Comparison of ENCODE assay signal across 11 cellular contexts in genomic region chr2:105809099-105809473, GRCh38.
DNase-seq lines count a peak whose midpoint lies in the region; ATAC-seq, FAIRE-seq and TF ChIP-seq lines count a peak whose summit lies in the region.
"Had no signal": no experiment of that assay in that cellular context is flagged by ENCODE, and none has a peak within 500 bp of the region (broad histone marks: within the 10 kb centered on the region; RNA-seq: fewer than 3 reads in every experiment).

No MANE protein-coding gene starts in this region.

- H3K27me3 ChIP-seq in neuronal stem cell (ENCODE audit: control insufficient read depth in 3 of 3, insufficient read depth in 3 of 3, low read depth in 1 of 3, low read length in 3 of 3), result no peaks in the 10 kb centered on the region

- no peak overlapping the region for H4K8ac ChIP-seq in neuronal stem cell (ENCODE audit: low read depth, low read length)

- H2AFZ ChIP-seq in neuronal stem cell (ENCODE audit: low read length), result no peak overlapping the region

- WGBS in neuronal stem cell (ENCODE audit: extremely low coverage in 2 of 2, insufficient read length in 2 of 2, insufficient replicate concordance in 1 of 2), 2 donors, result no CpG with 5 or more reads among the region's 4 CpGs

- ATAC-seq in GM21825 (IDR thresholded peaks at IDR 0.05; ENCODE audit: unreplicated experiment), result peak; percentile 33
- peak; percentile 76 for ATAC-seq in activated B cell treated with CpG ODN at 0.5 μM for 24 hours (ENCODE audit: low read depth)
- ATAC-seq in memory B cell (ENCODE audit: low read depth), result peak; percentile 78

- H2BK15ac ChIP-seq in neuronal stem cell (ENCODE audit: low read length), result no peak overlapping the region

- no peak overlapping the region for H2BK12ac ChIP-seq in neuronal stem cell (ENCODE audit: low read length)

- H3K4ac ChIP-seq in neuronal stem cell (ENCODE audit: low read length), result no peak overlapping the region

- H3K27ac Mint-ChIP-seq in activated B cell treated with CpG ODN at 0.5 μM for 24 hours (peak overlapping the region; percentile 57), memory B cell (peak overlapping the region; percentile 75)

- H3K4me3 Mint-ChIP-seq in activated B cell treated with CpG ODN at 0.5 μM for 24 hours, result peak overlapping the region; percentile 9
- no peak overlapping the region for H3K4me3 Mint-ChIP-seq in memory B cell

- no peak overlapping the region for H2BK120ac ChIP-seq in neuronal stem cell (ENCODE audit: low read depth, low read length)

- DNase-seq in GM18507 (ENCODE audit: extremely low spot score, insufficient read length, low read depth), result no peak
- DNase-seq in activated B cell treated with CpG ODN at 0.5 μM for 24 hours, result no peak
- no peak for DNase-seq in memory B cell (ENCODE audit: low spot score in 2 of 2)
- DNase-seq in iPS-NIHi7 (ENCODE audit: extremely low spot score), result no peak
- no peak for DNase-seq in nucleus accumbens (lab: John Stamatoyannopoulos, UW)
- no peak for DNase-seq in caudate nucleus (lab: John Stamatoyannopoulos, UW)
- no peak for DNase-seq in neuronal stem cell (ENCODE audit: low spot score)
- DNase-seq: DMS153, NCI-H82 had no signal

- H4K91ac ChIP-seq in neuronal stem cell (ENCODE audit: low read depth, low read length, poor library complexity), result no peak overlapping the region

- H3K27me3 Mint-ChIP-seq in activated B cell treated with CpG ODN at 0.5 μM for 24 hours, result no peaks in the 10 kb centered on the region
- H3K27me3 Mint-ChIP-seq in memory B cell, result no peaks in the 10 kb centered on the region

- H3K23ac ChIP-seq in neuronal stem cell (ENCODE audit: low read depth, low read length, poor library complexity), result no peak overlapping the region

- peaks cover 0 to 12% of the 10 kb centered on the region in 2 donors for H3K36me3 ChIP-seq in neuronal stem cell (replicated peaks in 1 of 2; ENCODE audit: control insufficient read depth in 2 of 2, insufficient read depth in 2 of 2, low read length in 2 of 2)

- H3K9me3 Mint-ChIP-seq in activated B cell treated with CpG ODN at 0.5 μM for 24 hours (peaks cover 3% of the 10 kb centered on the region), memory B cell (no peaks in the 10 kb centered on the region)

- H3K18ac ChIP-seq in neuronal stem cell (ENCODE audit: low read length), result no peak overlapping the region

- H3K79me1 ChIP-seq in neuronal stem cell (ENCODE audit: low read depth, low read length), result peaks cover 8% of the 10 kb centered on the region

- CTCF ChIA-PET in activated B cell treated with CpG ODN at 0.5 μM for 24 hours (lab: Charles Lee), result interaction anchor here (1.1 kb wide), 1 partner anchor 34 kb away, joined by 3 read pairs; no protein-coding TSS in a partner anchor

- H3K4me1 Mint-ChIP-seq in activated B cell treated with CpG ODN at 0.5 μM for 24 hours, result peaks cover 89% of the 10 kb centered on the region
- peaks cover 43% of the 10 kb centered on the region for H3K4me1 Mint-ChIP-seq in memory B cell

- FAIRE-seq in GM18507 (lab: Jason Lieb, UNC), result peak; percentile 74
- FAIRE-seq: astrocyte had no signal

- H3K4me3 ChIP-seq in neuronal stem cell (ENCODE audit: low read length in 2 of 2), result no peak overlapping the region

- H3K36me3 Mint-ChIP-seq in activated B cell treated with CpG ODN at 0.5 μM for 24 hours (ENCODE audit: low read depth) (peaks cover 13% of the 10 kb centered on the region), memory B cell (peaks cover 2% of the 10 kb centered on the region)

- H3K27ac ChIP-seq in caudate nucleus (ENCODE audit: low read depth, low read length) (no peak overlapping the region), neuronal stem cell (replicated peaks; ENCODE audit: low read length) (no peak overlapping the region)

- intact Hi-C loops in activated B cell treated with CpG ODN at 0.5 μM for 24 hours (cut with micrococcal nuclease), result no loop called here

- no peak for TF ChIP-seq CTCF in activated B cell treated with CpG ODN at 0.5 μM for 24 hours (IDR thresholded peaks at IDR 0.05)

- peaks cover 0 to 3% of the 10 kb centered on the region in 2 donors for H3K9me3 ChIP-seq in neuronal stem cell (replicated peaks in 1 of 2; ENCODE audit: control insufficient read depth in 2 of 2, insufficient read depth in 1 of 2, low read depth in 1 of 2, low read length in 2 of 2)

- peaks cover 16 to 19% of the 10 kb centered on the region in 2 donors for H3K4me1 ChIP-seq in neuronal stem cell (ENCODE audit: control insufficient read depth in 2 of 2, insufficient read depth in 1 of 2, low read depth in 1 of 2, low read length in 2 of 2)

- no peak overlapping the region for H3K4me2 ChIP-seq in neuronal stem cell (ENCODE audit: insufficient read depth, low read length, poor library complexity, severe bottlenecking)

- H2BK5ac ChIP-seq in neuronal stem cell (ENCODE audit: low read length), result no peak overlapping the region

- no peak overlapping the region for H3K14ac ChIP-seq in neuronal stem cell (ENCODE audit: low read length)

- no peak overlapping the region for H2AK5ac ChIP-seq in neuronal stem cell (ENCODE audit: low read depth, low read length)

- POLR2A ChIA-PET in activated B cell treated with CpG ODN at 0.5 μM for 24 hours (lab: Charles Lee), result interaction anchor here (1.1 kb wide), 1 partner anchor 25 kb away, joined by 3 read pairs; no protein-coding TSS in a partner anchor

- H3K9ac ChIP-seq in neuronal stem cell (ENCODE audit: low read depth, low read length, poor library complexity), result no peak overlapping the region
